In genomic region chr5:150505816-150506215, GRCh38 we compare ENCODE assay signal across 20 cellular contexts. TPM values are rescaled to one million over a fixed set of nuclear protein-coding genes. Genes with fewer than 3 reads are reported as not detected.
DNase-seq lines count a peak whose midpoint lies in the region; ATAC-seq, FAIRE-seq and TF ChIP-seq lines count a peak whose summit lies in the region.
"Had no signal": no experiment of that assay in that cellular context is flagged by ENCODE, and none has a peak within 500 bp of the region (broad histone marks: within the 10 kb centered on the region; RNA-seq: fewer than 3 reads in every experiment).

No MANE protein-coding gene starts in this region.

- no peak for TF ChIP-seq EP300 in H1 (IDR thresholded peaks at IDR 0.05; ENCODE audit: borderline replicate concordance in 1 of 2, low read depth in 2 of 2, low read length in 2 of 2)

- H3K79me2 ChIP-seq in H1 (ENCODE audit: control insufficient read depth in 1 of 2, insufficient read depth in 2 of 2, low read length in 2 of 2) = peaks cover 7 to 96% of the 10 kb centered on the region in 2 experiments; a peak in 3 of 4 replicates

- POLR2A ChIA-PET in H1 (lab: Charles Lee; ENCODE audit: partially characterized antibody) = interaction anchor here (0.7 to 6.3 kb wide), 7 partner anchors 11 to 58 kb away, joined by 3 to 47 read pairs (median 4); no protein-coding TSS in a partner anchor

- CTCF ChIA-PET in H1 (lab: Charles Lee; ENCODE audit: partially characterized antibody) = interaction anchor here (1.1 to 32.0 kb wide), 6 partner anchors 1 to 69 kb away, joined by 3 to 571 read pairs (median 118); partner anchors contain the start of gene NDST1

- no peak for ATAC-seq in thoracic aorta (ENCODE audit: insufficient number of reproducible peaks, low FRiP score, low read depth)
- ATAC-seq in activated naive CD4-positive, alpha-beta T cell treated with anti-CD3 and anti-CD28 coated beads, Interleukin-2, amount 50 U/mL, for 72 hours = no peak
- ATAC-seq: activated CD8-positive, alpha-beta T cell treated with anti-CD3 and anti-CD28 coated beads, Interleukin-2, amount 10 ng/mL, durations not matched to agents 7 days and 5 days; PC-3 had no signal

- TF ChIP-seq RAD21 in H1 (IDR thresholded peaks at IDR 0.05 in 1 of 2, conservative IDR thresholded peaks at IDR 0.05 in 1 of 2; ENCODE audit: low read depth in 2 of 2, low read length in 2 of 2) = no peak

- H4K5ac ChIP-seq in H1 (ENCODE audit: insufficient read length, low read depth, low read length) = no peak overlapping the region

- H3K14ac ChIP-seq in H1 (ENCODE audit: insufficient read length) = no peak overlapping the region

- no peaks in the 10 kb centered on the region; the same call in 1 of the 2 replicates for H3K23me2 ChIP-seq in H1 (ENCODE audit: low read depth, low read length)

- peaks cover 10 to 20% of the 10 kb centered on the region in 2 experiments for H4K20me1 ChIP-seq in H1 (replicated peaks in 1 of 2; ENCODE audit: control insufficient read depth in 1 of 2, insufficient read depth in 2 of 2, low read length in 2 of 2)

- no peak overlapping the region for H3K56ac ChIP-seq in H1 (replicated peaks; ENCODE audit: insufficient read length, low read depth, low read length)

- no peak for TF ChIP-seq CTCF in WERI-Rb-1 (IDR thresholded peaks at IDR 0.05; ENCODE audit: low read depth, low read length)
- TF ChIP-seq CTCF in H1 (IDR thresholded peaks at IDR 0.05; ENCODE audit: control extremely low read depth in 1 of 3, insufficient read depth in 1 of 3, low read depth in 1 of 3, low read length in 3 of 3) = no peak
- no peak for TF ChIP-seq CTCF in neutrophil (IDR thresholded peaks at IDR 0.05)
- TF ChIP-seq CTCF in thoracic aorta (IDR thresholded peaks at IDR 0.05) = no peak

- H3K36me3 ChIP-seq in WERI-Rb-1 (peaks cover 7% of the 10 kb centered on the region), H1 (ENCODE audit: control insufficient read depth in 2 of 4, insufficient read depth in 4 of 4, low read length in 3 of 4) (no peaks in the 10 kb centered on the region; a peak in 1 of 8 replicates), neutrophil (peaks cover 63% of the 10 kb centered on the region), thoracic aorta (no peaks in the 10 kb centered on the region)

- H3K27me3 ChIP-seq in WERI-Rb-1 (ENCODE audit: insufficient read depth, low read depth, severe bottlenecking) (no peaks in the 10 kb centered on the region), H1 (replicated peaks in 1 of 4; ENCODE audit: control insufficient read depth in 3 of 4, extremely low read depth in 1 of 4, insufficient read depth in 3 of 4, low read length in 3 of 4) (no peaks in the 10 kb centered on the region), neutrophil (no peaks in the 10 kb centered on the region), thoracic aorta (replicated peaks; ENCODE audit: insufficient read depth) (no peaks in the 10 kb centered on the region)
- H3K27me3 ChIP-seq: MG63 had no signal

- H4K91ac ChIP-seq in H1 (replicated peaks; ENCODE audit: insufficient read length, low read length) = no peak overlapping the region

- no peak overlapping the region for H2BK12ac ChIP-seq in H1 (ENCODE audit: low read depth, low read length)

- no peak overlapping the region for H2BK15ac ChIP-seq in H1 (ENCODE audit: low read length)

- no peak overlapping the region for H2BK120ac ChIP-seq in H1 (replicated peaks; ENCODE audit: low read depth, low read length)

- H3K9me3 Mint-ChIP-seq in activated naive CD4-positive, alpha-beta T cell treated with anti-CD3 and anti-CD28 coated beads, Interleukin-2, amount 50 U/mL, for 72 hours = no peaks in the 10 kb centered on the region
- H3K9me3 Mint-ChIP-seq: activated B cell treated with CpG ODN at 0.5 μM for 24 hours; activated naive CD4-positive, alpha-beta T cell treated with anti-CD3 and anti-CD28 coated beads for 36 hours; activated T-cell treated with anti-CD3 and anti-CD28 coated beads, Interleukin-2, amount 50 U/mL, for 24 hours had no signal

- H3K9me3 ChIP-seq in WERI-Rb-1 (ENCODE audit: severe bottlenecking) (no peaks in the 10 kb centered on the region), H1 (ENCODE audit: insufficient read depth in 2 of 2, low read depth in 1 of 2, low read length in 1 of 2) (no peaks in the 10 kb centered on the region), neutrophil (no peaks in the 10 kb centered on the region), thoracic aorta (no peaks in the 10 kb centered on the region)
- H3K9me3 ChIP-seq: MG63 had no signal

- no peak overlapping the region for H3K4ac ChIP-seq in H1 (replicated peaks; ENCODE audit: insufficient read length, low read depth, low read length)

- no peak overlapping the region for H3K27ac Mint-ChIP-seq in activated naive CD4-positive, alpha-beta T cell treated with anti-CD3 and anti-CD28 coated beads, Interleukin-2, amount 50 U/mL, for 72 hours
- H3K27ac Mint-ChIP-seq: activated B cell treated with CpG ODN at 0.5 μM for 24 hours; activated CD8-positive, alpha-beta T cell treated with anti-CD3 and anti-CD28 coated beads, Interleukin-2, amount 10 ng/mL, durations not matched to agents 7 days and 5 days; activated naive CD4-positive, alpha-beta T cell treated with anti-CD3 and anti-CD28 coated beads for 36 hours; activated T-cell treated with anti-CD3 and anti-CD28 coated beads, Interleukin-2, amount 50 U/mL, for 24 hours had no signal

- no peak overlapping the region for H3K23ac ChIP-seq in H1 (ENCODE audit: insufficient read length)

- WGBS in H1 (ENCODE audit: extremely low coverage in 1 of 2, insufficient coverage in 1 of 2, insufficient read length in 1 of 2, insufficient replicate concordance in 2 of 2, low coverage in 1 of 2, low lambda C conversion rate in 2 of 2, missing lambda C conversion rate in 1 of 2), 2 experiments = 91% methylated on average over 8 of the region's 8 CpGs; no CpG with 5 or more reads in 1 of the 2 experiments

- H2BK5ac ChIP-seq in H1 (ENCODE audit: low read depth, low read length) = 0 out of 2 replicates have a peak overlapping the region, but pooled peaks have one; percentile 52

- H3K4me1 ChIP-seq in H1 (replicated peaks in 1 of 4; ENCODE audit: control insufficient read depth in 3 of 4, insufficient read depth in 4 of 4, low read length in 3 of 4) (peaks cover 10 to 24% (median 17%) of the 10 kb centered on the region in 4 experiments; a peak in 6 of 7 replicates), neutrophil (ENCODE audit: control insufficient read depth in 1 of 2, insufficient read depth in 1 of 2, low read depth in 1 of 2, low read length in 1 of 2) (peaks cover 33 to 42% of the 10 kb centered on the region in 2 experiments), thoracic aorta (ENCODE audit: control insufficient read depth in 1 of 2, low read depth in 2 of 2) (peaks cover 51 to 97% of the 10 kb centered on the region in 2 donors)

- H2AFZ ChIP-seq in H1 (ENCODE audit: low read length) = no peak overlapping the region

- no peak overlapping the region for H3K4me3 ChIP-seq in WERI-Rb-1 (ENCODE audit: low read depth, low read length)
- H3K4me3 ChIP-seq in H1 (ENCODE audit: extremely low read depth in 1 of 4, insufficient read depth in 2 of 4, low read depth in 3 of 4, low read length in 4 of 4) = no peak overlapping the region
- H3K4me3 ChIP-seq in neutrophil (ENCODE audit: low read depth in 1 of 2, low read length in 1 of 2) = no peak overlapping the region
- H3K4me3 ChIP-seq in thoracic aorta = no peak overlapping the region
- H3K4me3 ChIP-seq: MG63 had no signal

- H3K27ac ChIP-seq in WERI-Rb-1 (peak overlapping the region; percentile 93), H1 (ENCODE audit: low read depth, low read length) (no peak overlapping the region), neutrophil (peak overlapping the region; percentile 36), thoracic aorta (peak overlapping the region; percentile 90)

- no peak overlapping the region for H4K8ac ChIP-seq in H1 (ENCODE audit: extremely low read depth, insufficient read depth, low read length)

- no peaks in the 10 kb centered on the region for H3K36me3 Mint-ChIP-seq in activated naive CD4-positive, alpha-beta T cell treated with anti-CD3 and anti-CD28 coated beads, Interleukin-2, amount 50 U/mL, for 72 hours

- H2BK20ac ChIP-seq in H1 (ENCODE audit: low read length) = no peak overlapping the region

- H2AK5ac ChIP-seq in H1 (ENCODE audit: low read depth, low read length) = peak overlapping the region; percentile 24; the same call in 1 of the 2 replicates

- H3K79me1 ChIP-seq in H1 (ENCODE audit: low read depth, low read length) = peaks cover 44% of the 10 kb centered on the region

- no peak for FAIRE-seq in H1 (lab: Jason Lieb, UNC)
- FAIRE-seq: endothelial cell of umbilical vein had no signal

- H3K9ac ChIP-seq in H1 (replicated peaks in 1 of 4; ENCODE audit: extremely low read depth in 1 of 4, low read depth in 3 of 4, low read length in 3 of 4) = no peak overlapping the region

- no peak overlapping the region for H3K4me2 ChIP-seq in H1 (ENCODE audit: insufficient read depth in 1 of 2, low read depth in 2 of 2, low read length in 2 of 2)

- TF ChIP-seq POLR2A in H1 (IDR thresholded peaks at IDR 0.05; ENCODE audit: control extremely low read depth in 1 of 2, low read depth in 2 of 2, low read length in 2 of 2) = no peak

- DNase-seq in WERI-Rb-1 (no peak), H1 (ENCODE audit: low read depth in 1 of 2, low spot score in 2 of 2) (no peak), thoracic aorta (ENCODE audit: low spot score) (no peak), NCI-H82 (lab: John Stamatoyannopoulos, UW) (no peak)
- DNase-seq in stimulated activated CD8-positive, alpha-beta memory T cell treated with anti-CD3 and anti-CD28 coated beads, Interleukin-4, amount 100 ng/mL, for 48 hours = no peak
- no peak for DNase-seq in activated naive CD4-positive, alpha-beta T cell treated with anti-CD3 and anti-CD28 coated beads, Interleukin-2, amount 50 U/mL, for 72 hours (ENCODE audit: low spot score in 2 of 2)
- DNase-seq: activated B cell treated with CpG ODN at 0.5 μM for 24 hours; activated CD8-positive, alpha-beta T cell treated with anti-CD3 and anti-CD28 coated beads, Interleukin-2, amount 10 ng/mL, durations not matched to agents 7 days and 5 days; activated naive CD4-positive, alpha-beta T cell treated with anti-CD3 and anti-CD28 coated beads for 36 hours; activated T-cell treated with anti-CD3 and anti-CD28 coated beads, Interleukin-2, amount 50 U/mL, for 24 hours; COR-L47; cortex of kidney; MG63; NCI-H748 treated with DMSO at 0.1 percent for 48 hours; occipital lobe; PC-3; stimulated activated CD4-positive, alpha-beta T cell treated with anti-CD3 and anti-CD28 coated beads, Interleukin-4, amount 100 ng/mL, for 4 hours; T-helper 2 cell had no signal

- peak overlapping the region; percentile 19; the same call in 1 of the 2 replicates for H3K18ac ChIP-seq in H1 (ENCODE audit: extremely low read depth, low read length)

RNA-seq across cellular contexts. Expression of gene NDST1, which starts 2.1 kb away (rescaled TPM):
- 70.1 and 72.0 TPM in 2 replicates for total RNA-seq in H1 (2021; fragmentation: NEBNext Ultra II Directional; extraction: Animal tissue kit (Norgen Biotek cat#: 25700))
- 27.0 and 37.7 TPM in 2 replicates for polyA plus RNA-seq in H1 (2011; rRNA removed)
- polyA plus RNA-seq in H1 (2011; cell fraction: cytosol; rRNA removed) = 21.2 TPM
- polyA plus RNA-seq in H1 (2011; cell fraction: nucleus; rRNA removed) = 50.8 TPM
- 28.7 to 34.5 TPM (median 31.7 TPM) in 4 replicates for polyA plus RNA-seq in H1 (2012, experiment 1 of 2)
- polyA plus RNA-seq in H1 (2012, experiment 2 of 2) = 30.3 TPM
- polyA plus RNA-seq in H1 (2013, experiment 1 of 2) = 30.1 TPM
- 32.9 TPM for polyA plus RNA-seq in H1 (2013, experiment 2 of 2)
- polyA minus RNA-seq in H1 (2011; rRNA and poly(A)+ RNA removed) = 41.4 and 47.8 TPM in 2 replicates
- 32.1 TPM for polyA minus RNA-seq in H1 (2011; cell fraction: cytosol; rRNA and poly(A)+ RNA removed)
- polyA minus RNA-seq in H1 (2011; cell fraction: nucleus; rRNA and poly(A)+ RNA removed) = 37.9 TPM
- total RNA-seq in thoracic aorta = 100 to 1,000 TPM; 112 to 131 TPM
- total RNA-seq in activated naive CD4-positive, alpha-beta T cell treated with anti-CD3 and anti-CD28 coated beads, Interleukin-2, amount 50 U/mL, for 72 hours = 1 to 10 TPM in 1 of 2 donors, under 1 TPM in 1; 0.87 to 4.5 TPM

RNA-seq across cellular contexts. Expression of gene RPS14, which starts 56.3 kb away (rescaled TPM):
- total RNA-seq in H1 (2021; fragmentation: NEBNext Ultra II Directional; extraction: Animal tissue kit (Norgen Biotek cat#: 25700)) = 2,548 and 2,599 TPM in 2 replicates
- 5,579 and 6,423 TPM in 2 replicates for polyA plus RNA-seq in H1 (2011; rRNA removed)
- polyA plus RNA-seq in H1 (2011; cell fraction: cytosol; rRNA removed) = 6,153 TPM
- polyA plus RNA-seq in H1 (2011; cell fraction: nucleus; rRNA removed) = 2,076 TPM
- 3,315 to 4,827 TPM (median 4,072 TPM) in 4 replicates for polyA plus RNA-seq in H1 (2012, experiment 1 of 2)
- polyA plus RNA-seq in H1 (2012, experiment 2 of 2) = 7,349 TPM
- 3,849 TPM for polyA plus RNA-seq in H1 (2013, experiment 1 of 2)
- polyA plus RNA-seq in H1 (2013, experiment 2 of 2) = 4,074 TPM
- polyA minus RNA-seq in H1 (2011; rRNA and poly(A)+ RNA removed) = 913 and 940 TPM in 2 replicates
- 455 TPM for polyA minus RNA-seq in H1 (2011; cell fraction: cytosol; rRNA and poly(A)+ RNA removed)
- polyA minus RNA-seq in H1 (2011; cell fraction: nucleus; rRNA and poly(A)+ RNA removed) = 375 TPM
- total RNA-seq in thoracic aorta = 1,000 to 10,000 TPM; 1,311 to 1,492 TPM
- 1,000 to 10,000 TPM; 2,876 to 3,412 TPM for total RNA-seq in activated naive CD4-positive, alpha-beta T cell treated with anti-CD3 and anti-CD28 coated beads, Interleukin-2, amount 50 U/mL, for 72 hours

Comparison
In these comparisons a context has a peak if more than half of its experiments do, and no peak if none do; other contexts are left out.
1. RNA of gene NDST1, which starts 2.1 kb away (total RNA-seq): 112 to 131 TPM in thoracic aorta and 70.1 to 72.0 TPM in H1; 0.87 to 4.5 TPM in activated naive CD4-positive, alpha-beta T cell treated with anti-CD3 and anti-CD28 coated beads, Interleukin-2, amount 50 U/mL, for 72 hours; every median in the first group is over 10 times any median in the second.